In genomic region chr3:141366285-141367037, GRCh38 we compare ENCODE assay signal across 9 cellular contexts. TPM values are rescaled to one million over a fixed set of nuclear protein-coding genes. Genes with fewer than 3 reads are reported as not detected.
DNase-seq lines count a peak whose midpoint lies in the region; ATAC-seq, FAIRE-seq and TF ChIP-seq lines count a peak whose summit lies in the region.
"Had no signal": no experiment of that assay in that cellular context is flagged by ENCODE, and none has a peak within 500 bp of the region (broad histone marks: within the 10 kb centered on the region; RNA-seq: fewer than 3 reads in every experiment).

No MANE protein-coding gene starts in this region.

- H3K4me1 Mint-ChIP-seq in neural crest cell = peaks cover 49% of the 10 kb centered on the region

- H3K79me2 ChIP-seq in H1 (ENCODE audit: control insufficient read depth in 1 of 2, insufficient read depth in 2 of 2, low read length in 2 of 2) = no peaks in the 10 kb centered on the region

- H2BK12ac ChIP-seq in H1 (ENCODE audit: low read depth, low read length) = peak overlapping the region; percentile 93; the same call in 1 of the 2 replicates

- POLR2A ChIA-PET in H1 (lab: Charles Lee; ENCODE audit: partially characterized antibody) = no interaction called here

- TF ChIP-seq POLR2A in H1 (IDR thresholded peaks at IDR 0.05; ENCODE audit: control extremely low read depth in 1 of 2, low read depth in 2 of 2, low read length in 2 of 2) = no peak

- H3K79me1 ChIP-seq in H1 (ENCODE audit: low read depth, low read length) = no peaks in the 10 kb centered on the region

- H3K23me2 ChIP-seq in H1 (ENCODE audit: low read depth, low read length) = no peaks in the 10 kb centered on the region

- H4K91ac ChIP-seq in H1 (replicated peaks; ENCODE audit: insufficient read length, low read length) = peak overlapping the region; percentile 93

- TF ChIP-seq EP300 in H1 (IDR thresholded peaks at IDR 0.05; ENCODE audit: borderline replicate concordance in 1 of 2, low read depth in 2 of 2, low read length in 2 of 2) = no peak

- peaks cover 8% of the 10 kb centered on the region for H3K9me3 Mint-ChIP-seq in neural crest cell

- TF ChIP-seq CTCF in H1 (IDR thresholded peaks at IDR 0.05; ENCODE audit: control extremely low read depth in 1 of 3, insufficient read depth in 1 of 3, low read depth in 1 of 3, low read length in 3 of 3) = no peak
- TF ChIP-seq CTCF in neural crest cell (conservative IDR thresholded peaks at IDR 0.05) = no peak

- DNase-seq in AG08395 (ENCODE audit: low spot score) = peak; percentile 75
- peak; percentile 39 for DNase-seq in OCI-M2 (lab: John Stamatoyannopoulos, UW; ENCODE audit: unreplicated experiment)
- DNase-seq in H1 (ENCODE audit: low read depth in 1 of 2, low spot score in 2 of 2) = no peak
- no peak for DNase-seq in neural crest cell (ENCODE audit: low read depth, low spot score)
- no peak for DNase-seq in NCI-H524 treated with DMSO at 0.1 percent for 48 hours (lab: John Stamatoyannopoulos, UW)
- DNase-seq in stimulated activated naive CD4-positive, alpha-beta T cell treated with Interleukin-2 at 50 U/mL for 16 hours (lab: John Stamatoyannopoulos, UW) = no peak
- DNase-seq: NCI-H1694 treated with DMSO at 0.1 percent for 48 hours had no signal

- CTCF ChIA-PET in H1 (lab: Charles Lee; ENCODE audit: partially characterized antibody) = interaction anchor here (1.1 to 1.6 kb wide), 7 partner anchors 14 to 116 kb away, joined by 3 to 7 read pairs (median 5); no protein-coding TSS in a partner anchor

- H2BK5ac ChIP-seq in H1 (ENCODE audit: low read depth, low read length) = no peak overlapping the region

- no peaks in the 10 kb centered on the region for H3K9me3 ChIP-seq in H1 (ENCODE audit: insufficient read depth in 2 of 2, low read depth in 1 of 2, low read length in 1 of 2)

- 0 out of 2 replicates have a peak overlapping the region, but pooled peaks have one; percentile 84 for H2AK5ac ChIP-seq in H1 (ENCODE audit: low read depth, low read length)

- no peak overlapping the region for H2BK120ac ChIP-seq in H1 (replicated peaks; ENCODE audit: low read depth, low read length)

- 87% methylated on average over 5 of the region's 5 CpGs; no CpG with 5 or more reads in 1 of the 2 experiments for WGBS in H1 (ENCODE audit: extremely low coverage in 1 of 2, insufficient coverage in 1 of 2, insufficient read length in 1 of 2, insufficient replicate concordance in 2 of 2, low coverage in 1 of 2, low lambda C conversion rate in 2 of 2, missing lambda C conversion rate in 1 of 2), 2 experiments

- no peak overlapping the region for H3K4me3 ChIP-seq in H1 (ENCODE audit: extremely low read depth in 1 of 4, insufficient read depth in 2 of 4, low read depth in 3 of 4, low read length in 4 of 4)

- H3K36me3 ChIP-seq in H1 (ENCODE audit: control insufficient read depth in 2 of 4, insufficient read depth in 4 of 4, low read length in 3 of 4) = no peaks in the 10 kb centered on the region

- FAIRE-seq in H1 (lab: Jason Lieb, UNC) = no peak

- no peak overlapping the region for H3K56ac ChIP-seq in H1 (replicated peaks; ENCODE audit: insufficient read length, low read depth, low read length)

- no peaks in the 10 kb centered on the region for H3K27me3 Mint-ChIP-seq in neural crest cell (ENCODE audit: low read depth)

- H3K27ac ChIP-seq in H1 (ENCODE audit: low read depth, low read length) = no peak overlapping the region

- H3K18ac ChIP-seq in H1 (ENCODE audit: extremely low read depth, low read length) = no peak overlapping the region

- H3K36me3 Mint-ChIP-seq in neural crest cell (ENCODE audit: low read depth) = peaks cover 8% of the 10 kb centered on the region

- H4K20me1 ChIP-seq in H1 (replicated peaks in 1 of 2; ENCODE audit: control insufficient read depth in 1 of 2, insufficient read depth in 2 of 2, low read length in 2 of 2) = no peaks in the 10 kb centered on the region

- peak overlapping the region; percentile 97 for H3K27ac Mint-ChIP-seq in neural crest cell (ENCODE audit: unreplicated experiment)

- H3K14ac ChIP-seq in H1 (ENCODE audit: insufficient read length) = no peak overlapping the region

- peak overlapping the region; percentile 49; the same call in 1 of the 2 replicates for H2BK20ac ChIP-seq in H1 (ENCODE audit: low read length)

- H4K5ac ChIP-seq in H1 (ENCODE audit: insufficient read length, low read depth, low read length) = no peak overlapping the region

- H3K4me2 ChIP-seq in H1 (ENCODE audit: insufficient read depth in 1 of 2, low read depth in 2 of 2, low read length in 2 of 2) = no peak overlapping the region

- H2AFZ ChIP-seq in H1 (ENCODE audit: low read length) = peak overlapping the region; percentile 60; the same call in 1 of the 2 replicates

- H3K9ac ChIP-seq in H1 (replicated peaks in 1 of 4; ENCODE audit: extremely low read depth in 1 of 4, low read depth in 3 of 4, low read length in 3 of 4) = no peak overlapping the region

- H3K23ac ChIP-seq in H1 (ENCODE audit: insufficient read length) = no peak overlapping the region

- no peak overlapping the region for H3K4me3 Mint-ChIP-seq in neural crest cell

- no peak overlapping the region for H2BK15ac ChIP-seq in H1 (ENCODE audit: low read length)

- H4K8ac ChIP-seq in H1 (ENCODE audit: extremely low read depth, insufficient read depth, low read length) = no peak overlapping the region

- no peaks in the 10 kb centered on the region for H3K27me3 ChIP-seq in H1 (replicated peaks in 1 of 4; ENCODE audit: control insufficient read depth in 3 of 4, extremely low read depth in 1 of 4, insufficient read depth in 3 of 4, low read length in 3 of 4)

- no peak overlapping the region for H3K4ac ChIP-seq in H1 (replicated peaks; ENCODE audit: insufficient read length, low read depth, low read length)

- ATAC-seq in GM18870 (IDR thresholded peaks at IDR 0.05; ENCODE audit: unreplicated experiment) (no peak), HG03135 (IDR thresholded peaks at IDR 0.05; ENCODE audit: unreplicated experiment) (no peak)

- H3K4me1 ChIP-seq in H1 (replicated peaks in 1 of 4; ENCODE audit: control insufficient read depth in 3 of 4, insufficient read depth in 4 of 4, low read length in 3 of 4) = peaks cover 0 to 12% (median 6%) of the 10 kb centered on the region in 4 experiments; a peak in 6 of 7 replicates

- no peak for TF ChIP-seq RAD21 in H1 (IDR thresholded peaks at IDR 0.05 in 1 of 2, conservative IDR thresholded peaks at IDR 0.05 in 1 of 2; ENCODE audit: low read depth in 2 of 2, low read length in 2 of 2)

TF ChIP-seq in H1, 55 proteins besides CTCF, POLR2A, EP300 and RAD21:
- TF ChIP-seq TBP (IDR thresholded peaks at IDR 0.05; ENCODE audit: low read depth, low read length) (no peak), CEBPB (IDR thresholded peaks at IDR 0.05; ENCODE audit: low read depth, low read length) (no peak), TEAD4 (IDR thresholded peaks at IDR 0.05; ENCODE audit: low read depth, low read length) (no peak), EGR1 (IDR thresholded peaks at IDR 0.05; ENCODE audit: borderline replicate concordance, low read depth, low read length) (no peak), SIRT6 (IDR thresholded peaks at IDR 0.05; ENCODE audit: low read length) (no peak), KDM1A (IDR thresholded peaks at IDR 0.05; ENCODE audit: borderline replicate concordance, low read length) (no peak), PHF8 (conservative IDR thresholded peaks at IDR 0.05; ENCODE audit: low read depth, low read length) (no peak), MAFK (IDR thresholded peaks at IDR 0.05; ENCODE audit: low read depth, low read length) (no peak), ZNF274 (IDR thresholded peaks at IDR 0.05; ENCODE audit: borderline replicate concordance, extremely low read depth, low read length) (no peak), RXRA (IDR thresholded peaks at IDR 0.05; ENCODE audit: insufficient read depth, low read depth, low read length) (no peak), NRF1 (IDR thresholded peaks at IDR 0.05; ENCODE audit: low read depth, low read length) (no peak), POLR2AphosphoS5 (IDR thresholded peaks at IDR 0.05; ENCODE audit: low read depth, low read length) (no peak), HDAC2 (IDR thresholded peaks at IDR 0.05; ENCODE audit: borderline replicate concordance in 1 of 2, low read depth in 2 of 2, low read length in 2 of 2) (no peak), ASH2L (IDR thresholded peaks at IDR 0.05; ENCODE audit: low read length) (no peak)
- TF ChIP-seq, protein P1, sequence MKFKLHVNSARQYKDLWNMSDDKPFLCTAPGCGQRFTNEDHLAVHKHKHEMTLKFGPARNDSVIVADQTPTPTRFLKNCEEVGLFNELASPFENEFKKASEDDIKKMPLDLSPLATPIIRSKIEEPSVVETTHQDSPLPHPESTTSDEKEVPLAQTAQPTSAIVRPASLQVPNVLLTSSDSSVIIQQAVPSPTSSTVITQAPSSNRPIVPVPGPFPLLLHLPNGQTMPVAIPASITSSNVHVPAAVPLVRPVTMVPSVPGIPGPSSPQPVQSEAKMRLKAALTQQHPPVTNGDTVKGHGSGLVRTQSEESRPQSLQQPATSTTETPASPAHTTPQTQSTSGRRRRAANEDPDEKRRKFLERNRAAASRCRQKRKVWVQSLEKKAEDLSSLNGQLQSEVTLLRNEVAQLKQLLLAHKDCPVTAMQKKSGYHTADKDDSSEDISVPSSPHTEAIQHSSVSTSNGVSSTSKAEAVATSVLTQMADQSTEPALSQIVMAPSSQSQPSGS (IDR thresholded peaks at IDR 0.05; ENCODE audit: low read length) = no peak
TF ChIP-seq in H1: peak in this region for 0.

RNA-seq across cellular contexts. Expression of gene ZBTB38, which starts 1.8 kb away (rescaled TPM):
- total RNA-seq in H1 (2021; fragmentation: NEBNext Ultra II Directional; extraction: Animal tissue kit (Norgen Biotek cat#: 25700)) = 9.8 and 10.5 TPM in 2 replicates
- 3.8 and 4.4 TPM in 2 replicates for polyA plus RNA-seq in H1 (2011; rRNA removed)
- polyA plus RNA-seq in H1 (2011; cell fraction: cytosol; rRNA removed) = 3.2 TPM
- 6.4 TPM for polyA plus RNA-seq in H1 (2011; cell fraction: nucleus; rRNA removed)
- polyA plus RNA-seq in H1 (2012, experiment 1 of 2) = 3.5 to 5.7 TPM (median 4.0 TPM) in 4 replicates
- 0.17 TPM for polyA plus RNA-seq in H1 (2012, experiment 2 of 2)
- 7.7 TPM for polyA plus RNA-seq in H1 (2013, experiment 1 of 2)
- 7.0 TPM for polyA plus RNA-seq in H1 (2013, experiment 2 of 2)
- 14.2 and 20.9 TPM in 2 replicates for polyA minus RNA-seq in H1 (2011; rRNA and poly(A)+ RNA removed)
- 9.7 TPM for polyA minus RNA-seq in H1 (2011; cell fraction: cytosol; rRNA and poly(A)+ RNA removed)
- 25.4 TPM for polyA minus RNA-seq in H1 (2011; cell fraction: nucleus; rRNA and poly(A)+ RNA removed)
- 27.9 and 28.1 TPM in 2 replicates for total RNA-seq in neural crest cell

Comparison
In these comparisons a context has a peak if more than half of its experiments do, and no peak if none do; other contexts are left out.
1. DNase-seq: peak in AG08395 (single experiment) and OCI-M2 (single experiment); none in H1 (0 of 2), neural crest cell (single experiment), NCI-H524 treated with DMSO at 0.1 percent for 48 hours (single experiment) and stimulated activated naive CD4-positive, alpha-beta T cell treated with Interleukin-2 at 50 U/mL for 16 hours (single experiment).